ENCODE assay signal across 9 cellular contexts in the genomic region with DNA sequence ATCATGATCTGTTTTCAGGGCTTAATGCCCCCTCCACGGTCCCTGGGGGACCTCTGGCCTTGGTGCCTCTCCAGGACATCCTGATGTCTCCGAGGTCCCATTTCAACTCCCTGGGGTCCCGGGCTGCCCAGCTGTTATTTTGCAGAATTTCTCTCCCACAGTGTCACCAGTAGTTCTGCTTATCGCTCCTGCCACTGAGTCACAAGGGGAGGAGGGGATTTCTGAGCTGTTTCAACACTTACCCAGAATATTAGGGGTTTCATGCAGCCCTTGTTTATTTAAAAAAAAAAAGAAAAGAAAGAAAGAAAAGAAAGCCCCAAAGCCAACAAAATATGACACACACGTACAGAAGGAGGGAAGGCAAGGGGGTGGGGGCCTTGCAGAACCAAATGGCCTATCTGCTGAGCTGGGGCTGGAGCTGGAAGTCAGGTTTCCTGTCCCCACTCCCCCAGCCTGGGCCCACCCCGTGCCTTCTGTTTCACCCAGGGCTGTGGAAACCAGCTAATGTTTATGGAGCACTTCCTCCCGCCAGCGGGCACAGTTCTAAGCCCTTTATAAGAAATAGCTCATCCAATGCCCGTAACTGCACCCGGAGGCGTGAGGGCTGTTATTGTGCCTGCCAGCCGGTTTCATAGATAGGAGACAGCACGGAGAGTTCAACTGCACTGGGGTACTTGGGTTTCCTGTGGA. TPM values are rescaled to one million over a fixed set of nuclear protein-coding genes. Genes with fewer than 3 reads are reported as not detected.
DNase-seq lines count a peak whose midpoint lies in the region; ATAC-seq and TF ChIP-seq lines count a peak whose summit lies in the region.
"Had no signal": no experiment of that assay in that cellular context is flagged by ENCODE, and none has a peak within 500 bp of the region (broad histone marks: within the 10 kb centered on the region; RNA-seq: fewer than 3 reads in every experiment).

No MANE protein-coding gene starts in this region.

- DNase-seq in AML-193 (lab: John Stamatoyannopoulos, UW) (peak; percentile 57 to 61), KBM-7 (peak; percentile 56), retinal pigment epithelial cell (ENCODE audit: low read depth) (no peak), left colon (no peak), mesenteric fat pad (ENCODE audit: low spot score) (no peak), LoVo (ENCODE audit: low spot score) (no peak)
- DNase-seq in activated T-cell treated with anti-CD3 and anti-CD28 coated beads, Interleukin-2, amount 50 U/mL, for 1 hour = peak; percentile 59

- H3K4me3 ChIP-seq in gastroesophageal sphincter (peak overlapping the region; percentile 60 to 71), retinal pigment epithelial cell (ENCODE audit: low read length) (peak overlapping the region; percentile 31)

- intact Hi-C loops in left colon (cut with DNase I, micrococcal nuclease) = no loop called here

- in situ Hi-C loops in KBM-7 (cut with MboI; ENCODE audit: low pct_unique_long_range_greater_than_20kb, low sequenced_read_pairs) = no loop called here

- no peaks in the 10 kb centered on the region for H3K36me3 ChIP-seq in gastroesophageal sphincter
- H3K36me3 ChIP-seq: cardiac muscle cell had no signal

- H3K4me1 ChIP-seq in gastroesophageal sphincter = peaks cover 10 to 68% (median 30%) of the 10 kb centered on the region in 3 donors

- no peak for TF ChIP-seq CTCF in gastroesophageal sphincter (IDR thresholded peaks at IDR 0.05)
- no peak for TF ChIP-seq CTCF in retinal pigment epithelial cell (conservative IDR thresholded peaks at IDR 0.05; ENCODE audit: low read depth, low read length)

- peak overlapping the region; percentile 62 to 100 (median 98) for H3K27ac ChIP-seq in gastroesophageal sphincter
- H3K27ac ChIP-seq: cardiac muscle cell had no signal

- TF ChIP-seq POLR2A in gastroesophageal sphincter (IDR thresholded peaks at IDR 0.05) = no peak

- no peak for TF ChIP-seq EP300 in gastroesophageal sphincter (IDR thresholded peaks at IDR 0.05)

- WGBS in gastroesophageal sphincter (ENCODE audit: low coverage in 1 of 2), 2 donors = 0 to 4% methylated on average over 3 to 4 of the region's 13 CpGs

- no peaks in the 10 kb centered on the region for H3K9me3 ChIP-seq in gastroesophageal sphincter

- H3K27me3 ChIP-seq in gastroesophageal sphincter = no peaks in the 10 kb centered on the region

- ATAC-seq in gastroesophageal sphincter = peak; percentile 13
- ATAC-seq in left colon = no peak

RNA-seq across cellular contexts. Expression of a gene that starts 8.4 kb away (rescaled TPM):
- total RNA-seq in gastroesophageal sphincter (10 to 100 TPM; 40.0 to 98.5 (median 53.9) TPM), left colon (10 to 100 TPM in 1 of 2 donors, 1 to 10 TPM in 1; 5.6 to 13.7 TPM), mesenteric fat pad (50.9 TPM)

RNA-seq across cellular contexts. Expression of a gene that starts 23.0 kb away (rescaled TPM):
- total RNA-seq in gastroesophageal sphincter (not detected), left colon (1 to 10 TPM in 1 of 2 donors, under 1 TPM in 1; 0.58 to 3.3 TPM), mesenteric fat pad (not detected)
- total RNA-seq: cardiac muscle cell had no signal

Comparison
In these comparisons a context has a peak if more than half of its experiments do, and no peak if none do; other contexts are left out.
1. DNase-seq: peak in AML-193 (2 of 2), KBM-7 (single experiment) and activated T-cell treated with anti-CD3 and anti-CD28 coated beads, Interleukin-2, amount 50 U/mL, for 1 hour (single experiment); none in retinal pigment epithelial cell (single experiment), left colon (0 of 2), mesenteric fat pad (single experiment) and LoVo (single experiment).